18 cellular contexts compared by ENCODE assay signal in the genomic region with DNA sequence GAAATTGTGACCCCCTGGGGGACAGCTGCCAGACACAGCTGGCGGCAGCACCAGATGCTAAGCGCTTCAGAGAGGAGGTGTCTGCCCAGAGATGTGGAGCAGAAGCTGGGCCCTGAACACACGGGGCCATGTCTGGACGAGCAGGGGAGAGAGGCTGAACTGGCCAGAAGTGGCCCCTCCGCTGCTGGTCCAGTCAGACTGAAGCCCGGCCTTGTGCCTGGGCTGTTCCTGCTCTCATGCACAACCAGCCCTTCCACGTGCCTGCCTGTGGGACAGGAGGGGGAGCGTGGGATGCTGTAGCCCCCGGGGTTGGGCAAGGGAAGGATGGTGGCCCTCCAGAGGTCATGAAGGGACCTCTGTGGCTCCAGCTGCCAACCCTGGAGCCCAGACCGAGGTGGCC. TPM values are rescaled to one million over a fixed set of nuclear protein-coding genes. Genes with fewer than 3 reads are reported as not detected.
DNase-seq lines count a peak whose midpoint lies in the region; ATAC-seq and TF ChIP-seq lines count a peak whose summit lies in the region.
"Had no signal": no experiment of that assay in that cellular context is flagged by ENCODE, and none has a peak within 500 bp of the region (broad histone marks: within the 10 kb centered on the region; RNA-seq: fewer than 3 reads in every experiment).

No MANE protein-coding gene starts in this region.

- H3K27me3 Mint-ChIP-seq in activated T-cell treated with anti-CD3 and anti-CD28 coated beads, Interleukin-2, amount 50 U/mL, for 72 hours (ENCODE audit: low read depth) = peaks cover 9% of the 10 kb centered on the region
- H3K27me3 Mint-ChIP-seq in activated CD4-positive, alpha-beta memory T cell treated with anti-CD3 and anti-CD28 coated beads for 36 hours = peaks cover 3% of the 10 kb centered on the region
- H3K27me3 Mint-ChIP-seq in osteocyte (ENCODE audit: unreplicated experiment) (peaks cover 9% of the 10 kb centered on the region), CD14-positive monocyte (ENCODE audit: low read depth in 3 of 3) (peaks cover 35 to 69% (median 38%) of the 10 kb centered on the region in 3 donors)

- H3K27ac Mint-ChIP-seq in activated T-cell treated with anti-CD3 and anti-CD28 coated beads, Interleukin-2, amount 50 U/mL, for 72 hours = no peak overlapping the region
- no peak overlapping the region for H3K27ac Mint-ChIP-seq in activated CD4-positive, alpha-beta memory T cell treated with anti-CD3 and anti-CD28 coated beads for 36 hours
- no peak overlapping the region for H3K27ac Mint-ChIP-seq in osteocyte (ENCODE audit: unreplicated experiment)
- H3K27ac Mint-ChIP-seq in CD14-positive monocyte = no peak overlapping the region
- H3K27ac Mint-ChIP-seq: IgD-negative memory B cell; stimulated activated memory B cell treated with anti-CD40 and anti-IgM and Interleukin-4, amounts not matched to agents 10 μg/mL and 1 μg/mL and 100 μg/mL, for 72 hours had no signal

- H3K4me1 Mint-ChIP-seq in activated T-cell treated with anti-CD3 and anti-CD28 coated beads, Interleukin-2, amount 50 U/mL, for 72 hours (ENCODE audit: low read depth) = peaks cover 7% of the 10 kb centered on the region
- peaks cover 3% of the 10 kb centered on the region for H3K4me1 Mint-ChIP-seq in activated CD4-positive, alpha-beta memory T cell treated with anti-CD3 and anti-CD28 coated beads for 36 hours (ENCODE audit: low read depth)
- H3K4me1 Mint-ChIP-seq in osteocyte (ENCODE audit: unreplicated experiment) (peaks cover 12% of the 10 kb centered on the region), CD14-positive monocyte (peaks cover 2% of the 10 kb centered on the region)

- ATAC-seq in activated T-cell treated with anti-CD3 and anti-CD28 coated beads, Interleukin-2, amount 50 U/mL, for 72 hours (replicated peaks in 1 of 2) = no peak
- ATAC-seq: left colon; Panc1; stimulated activated memory B cell treated with anti-CD40 and anti-IgM and Interleukin-4, amounts not matched to agents 10 μg/mL and 1 μg/mL and 100 μg/mL, for 72 hours had no signal

- no peaks in the 10 kb centered on the region for H3K9me3 Mint-ChIP-seq in activated T-cell treated with anti-CD3 and anti-CD28 coated beads, Interleukin-2, amount 50 U/mL, for 72 hours
- H3K9me3 Mint-ChIP-seq in activated CD4-positive, alpha-beta memory T cell treated with anti-CD3 and anti-CD28 coated beads for 36 hours = no peaks in the 10 kb centered on the region
- no peaks in the 10 kb centered on the region for H3K9me3 Mint-ChIP-seq in osteocyte (ENCODE audit: unreplicated experiment)
- peaks cover 0 to 12% (median 6%) of the 10 kb centered on the region in 7 donors for H3K9me3 Mint-ChIP-seq in CD14-positive monocyte
- H3K9me3 Mint-ChIP-seq: IgD-negative memory B cell; stimulated activated memory B cell treated with anti-CD40 and anti-IgM and Interleukin-4, amounts not matched to agents 10 μg/mL and 1 μg/mL and 100 μg/mL, for 72 hours had no signal

- H3K4me3 Mint-ChIP-seq in activated T-cell treated with anti-CD3 and anti-CD28 coated beads, Interleukin-2, amount 50 U/mL, for 72 hours = peak overlapping the region; percentile 79 to 88
- peak overlapping the region; percentile 32 for H3K4me3 Mint-ChIP-seq in activated CD4-positive, alpha-beta memory T cell treated with anti-CD3 and anti-CD28 coated beads for 36 hours
- H3K4me3 Mint-ChIP-seq in osteocyte (ENCODE audit: unreplicated experiment) (peak overlapping the region; percentile 6), CD14-positive monocyte (peak overlapping the region in 1 of 2 donors; percentile 42)
- H3K4me3 Mint-ChIP-seq: stimulated activated memory B cell treated with anti-CD40 and anti-IgM and Interleukin-4, amounts not matched to agents 10 μg/mL and 1 μg/mL and 100 μg/mL, for 72 hours had no signal

- POLR2A ChIA-PET in activated CD4-positive, alpha-beta memory T cell treated with anti-CD3 and anti-CD28 coated beads for 36 hours (lab: Charles Lee) = interaction anchor here (1.5 kb wide), 1 partner anchor 12 kb away, joined by 3 read pairs; no protein-coding TSS in a partner anchor

- intact Hi-C loops in activated CD4-positive, alpha-beta memory T cell treated with anti-CD3 and anti-CD28 coated beads for 36 hours (cut with micrococcal nuclease) = no loop called here
- intact Hi-C loops in CD14-positive monocyte (cut with micrococcal nuclease) = no loop called here

- CTCF ChIA-PET in activated CD4-positive, alpha-beta memory T cell treated with anti-CD3 and anti-CD28 coated beads for 36 hours (lab: Charles Lee) = no interaction called here

- no peak for DNase-seq in activated T-cell treated with anti-CD3 and anti-CD28 coated beads, Interleukin-2, amount 50 U/mL, for 72 hours
- no peak for DNase-seq in activated T-cell treated with anti-CD3 and anti-CD28 coated beads, Interleukin-2, amount 50 U/mL, for 48 hours
- no peak for DNase-seq in activated CD4-positive, alpha-beta memory T cell treated with anti-CD3 and anti-CD28 coated beads for 36 hours
- DNase-seq in osteocyte (ENCODE audit: extremely low spot score, unreplicated experiment) (no peak), iPS-NIHi11 (ENCODE audit: low spot score) (no peak), CD14-positive monocyte (ENCODE audit: low spot score) (no peak)
- DNase-seq: activated CD4-positive, alpha-beta T cell treated with anti-CD3 and anti-CD28 coated beads for 48 hours; DND-41; head of caudate nucleus; left colon; NCI-H1436 treated with DMSO at 0.1 percent for 48 hours; NCI-H510A treated with DMSO at 0.1 percent for 48 hours; stimulated activated CD4-positive, alpha-beta T cell treated with anti-CD3 and anti-CD28 coated beads, Interleukin-4, amount 100 ng/mL, for 1 hour had no signal

- peaks cover 0 to 3% of the 10 kb centered on the region in 2 donors for H3K36me3 Mint-ChIP-seq in activated T-cell treated with anti-CD3 and anti-CD28 coated beads, Interleukin-2, amount 50 U/mL, for 72 hours (ENCODE audit: insufficient read depth in 2 of 2)
- H3K36me3 Mint-ChIP-seq in activated CD4-positive, alpha-beta memory T cell treated with anti-CD3 and anti-CD28 coated beads for 36 hours = peaks cover 2% of the 10 kb centered on the region
- H3K36me3 Mint-ChIP-seq in osteocyte (ENCODE audit: unreplicated experiment) = peaks cover 2% of the 10 kb centered on the region
- H3K36me3 Mint-ChIP-seq in CD14-positive monocyte = peaks cover 0 to 2% of the 10 kb centered on the region in 2 donors
- H3K36me3 Mint-ChIP-seq: IgD-negative memory B cell; stimulated activated memory B cell treated with anti-CD40 and anti-IgM and Interleukin-4, amounts not matched to agents 10 μg/mL and 1 μg/mL and 100 μg/mL, for 72 hours had no signal

- TF ChIP-seq CTCF in osteocyte (IDR thresholded peaks at IDR 0.05) (no peak), CD14-positive monocyte (IDR thresholded peaks at IDR 0.05) (no peak)

RNA-seq across cellular contexts. Expression of gene ADM2, which starts 1.8 kb away (rescaled TPM):
- 10 to 100 TPM; 25.5 to 28.8 TPM for total RNA-seq in activated T-cell treated with anti-CD3 and anti-CD28 coated beads, Interleukin-2, amount 50 U/mL, for 72 hours
- 1 to 10 TPM; 7.3 to 7.4 TPM for total RNA-seq in activated CD4-positive, alpha-beta memory T cell treated with anti-CD3 and anti-CD28 coated beads for 36 hours
- total RNA-seq in osteocyte = 20.6 and 21.1 TPM in 2 replicates
- not detected for polyA plus RNA-seq in CD14-positive monocyte

RNA-seq across cellular contexts. Expression of gene MIOX, which starts 3.6 kb away (rescaled TPM):
- 1 to 10 TPM; 3.4 to 5.2 TPM for total RNA-seq in activated T-cell treated with anti-CD3 and anti-CD28 coated beads, Interleukin-2, amount 50 U/mL, for 72 hours
- under 1 TPM; 0.39 to 0.59 TPM for total RNA-seq in activated CD4-positive, alpha-beta memory T cell treated with anti-CD3 and anti-CD28 coated beads for 36 hours
- total RNA-seq in osteocyte = 0.76 and 1.5 TPM in 2 replicates
- not detected for polyA plus RNA-seq in CD14-positive monocyte
- total RNA-seq: endothelial cell of umbilical vein, left colon, myocyte had no signal
- polyA plus RNA-seq: endothelial cell of umbilical vein, IgD-negative memory B cell had no signal

RNA-seq across cellular contexts. Expression of gene SBF1, which starts 8.3 kb away (rescaled TPM):
- total RNA-seq in activated T-cell treated with anti-CD3 and anti-CD28 coated beads, Interleukin-2, amount 50 U/mL, for 72 hours = 100 to 1,000 TPM; 108 to 114 TPM
- 100 to 1,000 TPM; 110 to 112 TPM for total RNA-seq in activated CD4-positive, alpha-beta memory T cell treated with anti-CD3 and anti-CD28 coated beads for 36 hours
- 96.5 and 110 TPM in 2 replicates for total RNA-seq in osteocyte
- polyA plus RNA-seq in CD14-positive monocyte = 1 to 10 TPM; 4.0 to 6.2 TPM

RNA-seq across cellular contexts. Expression of gene LMF2, which starts 24.4 kb away (rescaled TPM):
- total RNA-seq in activated T-cell treated with anti-CD3 and anti-CD28 coated beads, Interleukin-2, amount 50 U/mL, for 72 hours = 10 to 100 TPM; 64.8 to 64.9 TPM
- 10 to 100 TPM; 62.1 to 63.8 TPM for total RNA-seq in activated CD4-positive, alpha-beta memory T cell treated with anti-CD3 and anti-CD28 coated beads for 36 hours
- 107 and 108 TPM in 2 replicates for total RNA-seq in osteocyte
- polyA plus RNA-seq in CD14-positive monocyte = 10 to 100 TPM; 15.0 to 16.6 TPM

RNA-seq across cellular contexts. Expression of gene NCAPH2, which starts 24.9 kb away (rescaled TPM):
- 100 to 1,000 TPM; 120 to 141 TPM for total RNA-seq in activated T-cell treated with anti-CD3 and anti-CD28 coated beads, Interleukin-2, amount 50 U/mL, for 72 hours
- 100 to 1,000 TPM; 134 to 138 TPM for total RNA-seq in activated CD4-positive, alpha-beta memory T cell treated with anti-CD3 and anti-CD28 coated beads for 36 hours
- 46.3 and 47.0 TPM in 2 replicates for total RNA-seq in osteocyte
- polyA plus RNA-seq in CD14-positive monocyte = 10 to 100 TPM; 12.5 to 18.1 TPM
